ENCODE assay signal across 37 cellular contexts in genomic region chr6:30159988-30160387, GRCh38. TPM values are rescaled to one million over a fixed set of nuclear protein-coding genes. Genes with fewer than 3 reads are reported as not detected.
DNase-seq lines count a peak whose midpoint lies in the region; ATAC-seq and TF ChIP-seq lines count a peak whose summit lies in the region.
"Had no signal": no experiment of that assay in that cellular context is flagged by ENCODE, and none has a peak within 500 bp of the region (broad histone marks: within the 10 kb centered on the region; RNA-seq: fewer than 3 reads in every experiment).

No MANE protein-coding gene starts in this region.

- peaks cover 53% of the 10 kb centered on the region for H3K4me1 Mint-ChIP-seq in activated T-helper 1 cell treated with anti-CD3 and anti-CD28 coated beads, Interleukin-12 subunit alpha, Interleukin-12 subunit beta, Interleukin-2, Interleukin-4 antibody, amounts not matched to agents 30 ng/mL and 10 ng/mL and 1 ng/mL, durations not matched to agents 14 hours and 24 hours and 36 hours (ENCODE audit: low read depth)
- H3K4me1 Mint-ChIP-seq: B cell had no signal

- CTCF ChIA-PET in HEK293 (lab: Yijun Ruan, JAX), result interaction anchor here (0.6 to 3.1 kb wide), 2 partner anchors 29 to 52 kb away, joined by 3 to 11 read pairs; no protein-coding TSS in a partner anchor
- CTCF ChIA-PET in A673 (lab: Charles Lee), result no interaction called here

- peak overlapping the region; percentile 4 for H3K27ac Mint-ChIP-seq in activated T-helper 1 cell treated with anti-CD3 and anti-CD28 coated beads, Interleukin-12 subunit alpha, Interleukin-12 subunit beta, Interleukin-2, Interleukin-4 antibody, amounts not matched to agents 30 ng/mL and 10 ng/mL and 1 ng/mL, durations not matched to agents 14 hours and 24 hours and 36 hours
- H3K27ac Mint-ChIP-seq: B cell; CD14-positive monocyte; CD4-positive, alpha-beta memory T cell; CD4-positive, alpha-beta T cell; CD4-positive, CD25-positive, alpha-beta regulatory T cell; CD8-positive, alpha-beta T cell had no signal

- H3K9me3 Mint-ChIP-seq in activated T-helper 1 cell treated with anti-CD3 and anti-CD28 coated beads, Interleukin-12 subunit alpha, Interleukin-12 subunit beta, Interleukin-2, Interleukin-4 antibody, amounts not matched to agents 30 ng/mL and 10 ng/mL and 1 ng/mL, durations not matched to agents 14 hours and 24 hours and 36 hours, result peaks cover 3% of the 10 kb centered on the region
- H3K9me3 Mint-ChIP-seq: CD14-positive monocyte; CD4-positive, alpha-beta memory T cell; CD4-positive, alpha-beta T cell; CD4-positive, CD25-positive, alpha-beta regulatory T cell; CD8-positive, alpha-beta memory T cell; CD8-positive, alpha-beta T cell had no signal

- H3K27me3 ChIP-seq in esophagus muscularis mucosa, result peaks cover 0 to 37% (median 0%) of the 10 kb centered on the region in 4 donors
- no peaks in the 10 kb centered on the region for H3K27me3 ChIP-seq in A673 (replicated peaks; ENCODE audit: insufficient read depth, low read depth, low read length, poor library complexity)
- H3K27me3 ChIP-seq: BLaER1; BLaER1 treated with 17β-estradiol and CSF1 and Interleukin-3, amounts not matched to agents 10 nM and 100 nM had no signal

- no peak overlapping the region for H3K27ac ChIP-seq in HEK293 (ENCODE audit: extremely low read depth, low read depth, low read length)
- H3K27ac ChIP-seq in esophagus muscularis mucosa (replicated peaks in 1 of 4), result no peak overlapping the region
- no peak overlapping the region for H3K27ac ChIP-seq in A673 (ENCODE audit: low read depth, low read length, poor library complexity, severe bottlenecking)
- H3K27ac ChIP-seq: 22Rv1; A549; BLaER1; BLaER1 treated with 17β-estradiol and CSF1 and Interleukin-3, amounts not matched to agents 10 nM and 100 nM; C4-2B had no signal

- TF ChIP-seq CTCF in HEK293 (tag by site-specific recombination; IDR thresholded peaks at IDR 0.05), result no peak
- TF ChIP-seq CTCF in esophagus muscularis mucosa (IDR thresholded peaks at IDR 0.05), result no peak
- no peak for TF ChIP-seq CTCF in A673 (conservative IDR thresholded peaks at IDR 0.05; ENCODE audit: low read depth, low read length)

- H3K9me3 ChIP-seq in HEK293 (ENCODE audit: control insufficient read depth, insufficient read depth, low read depth, low read length), result no peaks in the 10 kb centered on the region
- H3K9me3 ChIP-seq in esophagus muscularis mucosa, result no peaks in the 10 kb centered on the region
- no peaks in the 10 kb centered on the region for H3K9me3 ChIP-seq in A673 (ENCODE audit: low read depth, low read length, poor library complexity, severe bottlenecking)
- H3K9me3 ChIP-seq: A549; BE2C; BLaER1; BLaER1 treated with 17β-estradiol and CSF1 and Interleukin-3, amounts not matched to agents 10 nM and 100 nM; Caco-2 had no signal

- POLR2A ChIA-PET in HEK293 (lab: Yijun Ruan, JAX), result no interaction called here
- POLR2A ChIA-PET in A673 (lab: Charles Lee; ENCODE audit: low non-redundant PET), result no interaction called here

- intact Hi-C loops in activated T-helper 1 cell treated with anti-CD3 and anti-CD28 coated beads, Interleukin-12 subunit alpha, Interleukin-12 subunit beta, Interleukin-2, Interleukin-4 antibody, amounts not matched to agents 30 ng/mL and 10 ng/mL and 1 ng/mL, durations not matched to agents 14 hours and 24 hours and 36 hours (cut with micrococcal nuclease), result no loop called here
- intact Hi-C loops in esophagus muscularis mucosa (cut with DNase I), result no loop called here
- intact Hi-C loops in A673 (cut with micrococcal nuclease; ENCODE audit: unreplicated experiment), result no loop called here

- no peak overlapping the region for H3K4me3 Mint-ChIP-seq in activated T-helper 1 cell treated with anti-CD3 and anti-CD28 coated beads, Interleukin-12 subunit alpha, Interleukin-12 subunit beta, Interleukin-2, Interleukin-4 antibody, amounts not matched to agents 30 ng/mL and 10 ng/mL and 1 ng/mL, durations not matched to agents 14 hours and 24 hours and 36 hours
- H3K4me3 Mint-ChIP-seq: B cell; CD14-positive monocyte; CD4-positive, alpha-beta memory T cell; CD4-positive, alpha-beta T cell; CD4-positive, CD25-positive, alpha-beta regulatory T cell; CD8-positive, alpha-beta memory T cell; CD8-positive, alpha-beta T cell had no signal

- H3K27me3 Mint-ChIP-seq in activated T-helper 1 cell treated with anti-CD3 and anti-CD28 coated beads, Interleukin-12 subunit alpha, Interleukin-12 subunit beta, Interleukin-2, Interleukin-4 antibody, amounts not matched to agents 30 ng/mL and 10 ng/mL and 1 ng/mL, durations not matched to agents 14 hours and 24 hours and 36 hours (ENCODE audit: insufficient read depth), result no peaks in the 10 kb centered on the region

- no peak for DNase-seq in activated T-helper 1 cell treated with anti-CD3 and anti-CD28 coated beads, Interleukin-12 subunit alpha, Interleukin-12 subunit beta, Interleukin-2, Interleukin-4 antibody, amounts not matched to agents 30 ng/mL and 10 ng/mL and 1 ng/mL, durations not matched to agents 14 hours and 24 hours and 36 hours (ENCODE audit: low spot score)
- DNase-seq in erythroblast (lab: John Stamatoyannopoulos, UW) (peak; percentile 20 to 34), esophagus muscularis mucosa (ENCODE audit: extremely low spot score) (peak; percentile 66), A673 (ENCODE audit: low spot score) (no peak), DMS53 (lab: John Stamatoyannopoulos, UW) (no peak)
- no peak for DNase-seq in activated effector memory CD4-positive, alpha-beta T cell treated with Interleukin-2 at 50 U/mL for 16 hours
- DNase-seq: 8988T; ACHN; AML-193; BE2C; C1 segment of cervical spinal cord; Caco-2; Calu3; CD4-positive, alpha-beta memory T cell; CD4-positive, alpha-beta T cell; CD4-positive, CD25-positive, alpha-beta regulatory T cell; CD8-positive, alpha-beta memory T cell; CD8-positive, alpha-beta T cell; COR-L47; DMS 273 treated with DMSO at 0.1 percent for 48 hours; DMS153; DMS79; DMS79 treated with DMSO at 0.1 percent for 48 hours; DND-41; EL had no signal

- no peak for TF ChIP-seq POLR2A in erythroblast (IDR thresholded peaks at IDR 0.05; ENCODE audit: low read length)
- TF ChIP-seq POLR2A in esophagus muscularis mucosa (IDR thresholded peaks at IDR 0.05; ENCODE audit: low read depth), result no peak

- ATAC-seq in HG02852 (IDR thresholded peaks at IDR 0.05; ENCODE audit: unreplicated experiment), result no peak
- ATAC-seq: A549; CD8-positive, alpha-beta T cell had no signal

- no TSS peak for BruUV-seq in A673 (replicated peaks; lab: Mats Ljungman, UMichigan)

- H3K4me3 ChIP-seq in HEK293 (ENCODE audit: low read depth, low read length) (no peak overlapping the region), esophagus muscularis mucosa (no peak overlapping the region), A673 (ENCODE audit: low read depth, low read length, poor library complexity, severe bottlenecking) (no peak overlapping the region)
- H3K4me3 ChIP-seq: A549; BLaER1; BLaER1 treated with 17β-estradiol and CSF1 and Interleukin-3, amounts not matched to agents 10 nM and 100 nM had no signal

- peaks cover 18% of the 10 kb centered on the region for H3K4me1 ChIP-seq in HEK293 (ENCODE audit: control insufficient read depth, insufficient read depth, low read length)
- peaks cover 3 to 10% (median 7%) of the 10 kb centered on the region in 4 donors for H3K4me1 ChIP-seq in esophagus muscularis mucosa
- H3K4me1 ChIP-seq in A673 (ENCODE audit: insufficient read depth, low read length, poor library complexity, severe bottlenecking), result peaks cover 13% of the 10 kb centered on the region
- H3K4me1 ChIP-seq: BE2C, Caco-2 had no signal

- H3K36me3 Mint-ChIP-seq in activated T-helper 1 cell treated with anti-CD3 and anti-CD28 coated beads, Interleukin-12 subunit alpha, Interleukin-12 subunit beta, Interleukin-2, Interleukin-4 antibody, amounts not matched to agents 30 ng/mL and 10 ng/mL and 1 ng/mL, durations not matched to agents 14 hours and 24 hours and 36 hours (ENCODE audit: low read depth), result no peaks in the 10 kb centered on the region
- H3K36me3 Mint-ChIP-seq: CD14-positive monocyte; CD4-positive, alpha-beta memory T cell; CD4-positive, CD25-positive, alpha-beta regulatory T cell; CD8-positive, alpha-beta memory T cell; CD8-positive, alpha-beta T cell had no signal

- TF ChIP-seq EP300 in esophagus muscularis mucosa (IDR thresholded peaks at IDR 0.05), result no peak

- no peaks in the 10 kb centered on the region for H3K36me3 ChIP-seq in HEK293 (ENCODE audit: control insufficient read depth in 2 of 2, insufficient read depth in 1 of 2, low read length in 2 of 2)
- no peaks in the 10 kb centered on the region for H3K36me3 ChIP-seq in esophagus muscularis mucosa
- H3K36me3 ChIP-seq in A673 (ENCODE audit: insufficient read depth, low read length, poor library complexity, severe bottlenecking), result no peaks in the 10 kb centered on the region
- H3K36me3 ChIP-seq: BE2C; BLaER1; BLaER1 treated with 17β-estradiol and CSF1 and Interleukin-3, amounts not matched to agents 10 nM and 100 nM had no signal

- 94% methylated on average over 2 of the region's 2 CpGs for WGBS in esophagus muscularis mucosa

RNA-seq across cellular contexts. Expression of gene TRIM10, which starts 1.0 kb away (rescaled TPM):
- total RNA-seq in activated T-helper 1 cell treated with anti-CD3 and anti-CD28 coated beads, Interleukin-12 subunit alpha, Interleukin-12 subunit beta, Interleukin-2, Interleukin-4 antibody, amounts not matched to agents 30 ng/mL and 10 ng/mL and 1 ng/mL, durations not matched to agents 14 hours and 24 hours and 36 hours, result 0.05 and 0.08 TPM in 2 replicates
- total RNA-seq in esophagus muscularis mucosa (under 1 TPM in 3 of 4 donors, not detected in 1; 0.17 to 0.50 (median 0.42) TPM), A673 (2021) (not detected in 2 replicates)
- total RNA-seq: A172; B cell; CD4-positive, alpha-beta memory T cell; CD4-positive, alpha-beta T cell; CD4-positive, CD25-positive, alpha-beta regulatory T cell; CD8-positive, alpha-beta memory T cell; CD8-positive, alpha-beta T cell; Daoy; G401 had no signal

RNA-seq across cellular contexts. Expression of gene TRIM15, which starts 3.4 kb away (rescaled TPM):
- 0.39 and 0.59 TPM in 2 replicates for total RNA-seq in activated T-helper 1 cell treated with anti-CD3 and anti-CD28 coated beads, Interleukin-12 subunit alpha, Interleukin-12 subunit beta, Interleukin-2, Interleukin-4 antibody, amounts not matched to agents 30 ng/mL and 10 ng/mL and 1 ng/mL, durations not matched to agents 14 hours and 24 hours and 36 hours
- total RNA-seq in esophagus muscularis mucosa (under 1 TPM in 1 of 4 donors, not detected in 3; 0.42 TPM), A673 (2021) (not detected in 2 replicates)
- total RNA-seq: A172; B cell; CD4-positive, alpha-beta memory T cell; CD4-positive, alpha-beta T cell; CD4-positive, CD25-positive, alpha-beta regulatory T cell; CD8-positive, alpha-beta memory T cell; CD8-positive, alpha-beta T cell; G401 had no signal

RNA-seq across cellular contexts. Expression of gene TRIM40, which starts 24.0 kb away (rescaled TPM):
- total RNA-seq in activated T-helper 1 cell treated with anti-CD3 and anti-CD28 coated beads, Interleukin-12 subunit alpha, Interleukin-12 subunit beta, Interleukin-2, Interleukin-4 antibody, amounts not matched to agents 30 ng/mL and 10 ng/mL and 1 ng/mL, durations not matched to agents 14 hours and 24 hours and 36 hours, result not detected in 2 replicates
- total RNA-seq in esophagus muscularis mucosa (not detected), A673 (2021) (not detected in 2 replicates)
- total RNA-seq: A172; B cell; Caco-2; Calu3; CD4-positive, alpha-beta memory T cell; CD4-positive, alpha-beta T cell; CD8-positive, alpha-beta memory T cell; CD8-positive, alpha-beta T cell; Daoy; G401 had no signal

RNA-seq across cellular contexts. Expression of gene TRIM31, which starts 47.1 kb away (rescaled TPM):
- not detected in 2 replicates for total RNA-seq in activated T-helper 1 cell treated with anti-CD3 and anti-CD28 coated beads, Interleukin-12 subunit alpha, Interleukin-12 subunit beta, Interleukin-2, Interleukin-4 antibody, amounts not matched to agents 30 ng/mL and 10 ng/mL and 1 ng/mL, durations not matched to agents 14 hours and 24 hours and 36 hours
- total RNA-seq in esophagus muscularis mucosa (1 to 10 TPM in 1 of 4 donors, not detected in 3; 1.3 TPM), A673 (2021) (not detected in 2 replicates)
- total RNA-seq: A172; B cell; CD4-positive, alpha-beta T cell; CD4-positive, CD25-positive, alpha-beta regulatory T cell; CD8-positive, alpha-beta memory T cell; CD8-positive, alpha-beta T cell; G401 had no signal

RNA-seq across cellular contexts. Expression of gene TRIM26, which starts 53.2 kb away (rescaled TPM):
- total RNA-seq in activated T-helper 1 cell treated with anti-CD3 and anti-CD28 coated beads, Interleukin-12 subunit alpha, Interleukin-12 subunit beta, Interleukin-2, Interleukin-4 antibody, amounts not matched to agents 30 ng/mL and 10 ng/mL and 1 ng/mL, durations not matched to agents 14 hours and 24 hours and 36 hours, result 61.6 and 64.7 TPM in 2 replicates
- total RNA-seq in esophagus muscularis mucosa, result 10 to 100 TPM; 33.6 to 58.8 (median 46.3) TPM
- total RNA-seq in A673 (2021), result 38.6 and 41.3 TPM in 2 replicates

Comparison
In these comparisons a context has a peak if more than half of its experiments do, and no peak if none do; other contexts are left out.
1. DNase-seq: peak in erythroblast (2 of 2) and esophagus muscularis mucosa (single experiment); none in activated T-helper 1 cell treated with anti-CD3 and anti-CD28 coated beads, Interleukin-12 subunit alpha, Interleukin-12 subunit beta, Interleukin-2, Interleukin-4 antibody, amounts not matched to agents 30 ng/mL and 10 ng/mL and 1 ng/mL, durations not matched to agents 14 hours and 24 hours and 36 hours (single experiment), A673 (single experiment), DMS53 (single experiment) and activated effector memory CD4-positive, alpha-beta T cell treated with Interleukin-2 at 50 U/mL for 16 hours (single experiment).